ENCODE assay signal across 8 cellular contexts in genomic region chr15:96330064-96330449, GRCh38. TPM values are rescaled to one million over a fixed set of nuclear protein-coding genes. Genes with fewer than 3 reads are reported as not detected.
DNase-seq lines count a peak whose midpoint lies in the region; ATAC-seq and TF ChIP-seq lines count a peak whose summit lies in the region.

No MANE protein-coding gene starts in this region.

- H3K4me1 ChIP-seq in KMS-11 (ENCODE audit: low read depth, poor library complexity, severe bottlenecking), result peaks cover 47% of the 10 kb centered on the region
- H3K4me1 ChIP-seq in right atrium auricular region, result peaks cover 0 to 26% of the 10 kb centered on the region in 2 donors
- H3K4me1 ChIP-seq in gastrocnemius medialis, result peaks cover 9 to 12% of the 10 kb centered on the region in 2 donors

- H3K27me3 ChIP-seq in KMS-11 (ENCODE audit: insufficient read depth, low read depth) (no peaks in the 10 kb centered on the region), right atrium auricular region (no peaks in the 10 kb centered on the region), gastrocnemius medialis (peaks cover 0 to 16% (median 6%) of the 10 kb centered on the region in 3 donors)

- peak overlapping the region; percentile 79 for H2AFZ ChIP-seq in KMS-11 (ENCODE audit: low read depth)

- peaks cover 27% of the 10 kb centered on the region for H3K79me2 ChIP-seq in KMS-11 (ENCODE audit: insufficient read depth, low read depth)

- no peaks in the 10 kb centered on the region for H4K20me1 ChIP-seq in KMS-11 (ENCODE audit: insufficient read depth)

- no peak overlapping the region for H3K27ac Mint-ChIP-seq in activated naive CD8-positive, alpha-beta T cell

- intact Hi-C loops in gastrocnemius medialis (cut with DNase I; ENCODE audit: low total_unique reads), result loop anchor here (1.0 to 10.0 kb wide), 4 partner anchors 8 to 1635 kb away; partner anchors contain the start of gene ARRDC4

- H3K9me3 Mint-ChIP-seq in activated naive CD8-positive, alpha-beta T cell (ENCODE audit: low read depth), result no peaks in the 10 kb centered on the region

- TF ChIP-seq CTCF in C4-2B (conservative IDR thresholded peaks at IDR 0.05), result no peak
- TF ChIP-seq CTCF in KMS-11 (conservative IDR thresholded peaks at IDR 0.05; ENCODE audit: low read depth, low read length), result no peak
- TF ChIP-seq CTCF in right atrium auricular region (IDR thresholded peaks at IDR 0.05), result no peak
- no peak for TF ChIP-seq CTCF in gastrocnemius medialis (IDR thresholded peaks at IDR 0.05 in 4 of 5, conservative IDR thresholded peaks at IDR 0.05 in 1 of 5)

- in situ Hi-C loops in gastrocnemius medialis (cut with MboI; ENCODE audit: low sequenced_read_pairs in 4 of 4), result loop anchor here in 2 of 4 donors (25.0 kb wide), 2 partner anchors 1068 to 1632 kb away; partner anchors contain the start of gene ARRDC4 (in 1 of the 2)

- peak overlapping the region; percentile 75 for H3K4me3 Mint-ChIP-seq in activated naive CD8-positive, alpha-beta T cell

- DNase-seq in right atrium auricular region (ENCODE audit: low spot score), result no peak
- DNase-seq in gastrocnemius medialis, result peak in 1 of 2 donors; percentile 65
- DNase-seq in activated gamma-delta T cell treated with Interleukin-2 at 50 U/mL for 16 hours, result no peak
- DNase-seq in islet precursor cell, result no peak

- H3K27ac ChIP-seq in C4-2B, result peak overlapping the region; percentile 99
- peak overlapping the region; percentile 46; the same call in 1 of the 2 replicates for H3K27ac ChIP-seq in KMS-11
- H3K27ac ChIP-seq in right atrium auricular region, result peak overlapping the region; percentile 94 to 95
- H3K27ac ChIP-seq in gastrocnemius medialis, result peak overlapping the region; percentile 86 to 93 (median 89)

- TF ChIP-seq POLR2A in gastrocnemius medialis (IDR thresholded peaks at IDR 0.05), result no peak

- H3K36me3 ChIP-seq in KMS-11 (ENCODE audit: insufficient read depth), result no peaks in the 10 kb centered on the region
- peaks cover 18% of the 10 kb centered on the region for H3K36me3 ChIP-seq in right atrium auricular region
- peaks cover 0 to 6% of the 10 kb centered on the region in 2 donors for H3K36me3 ChIP-seq in gastrocnemius medialis

- H3K36me3 Mint-ChIP-seq in activated naive CD8-positive, alpha-beta T cell, result no peaks in the 10 kb centered on the region

- peak overlapping the region; percentile 61 for H3K4me2 ChIP-seq in KMS-11

- ATAC-seq in GM19372 (IDR thresholded peaks at IDR 0.05; ENCODE audit: low read depth, unreplicated experiment) (peak; percentile 27), gastrocnemius medialis (peak; percentile 4 to 13)

- no peak overlapping the region for H3K4me3 ChIP-seq in KMS-11 (IDR thresholded peaks at IDR 0.05; ENCODE audit: insufficient read depth, low read depth, low read length)
- H3K4me3 ChIP-seq in right atrium auricular region, result peak overlapping the region; percentile 60 to 70
- H3K4me3 ChIP-seq in gastrocnemius medialis, result peak overlapping the region; percentile 61 to 86 (median 72)

- peaks cover 53% of the 10 kb centered on the region for H3K27me3 Mint-ChIP-seq in activated naive CD8-positive, alpha-beta T cell

- peaks cover 30% of the 10 kb centered on the region for H3K4me1 Mint-ChIP-seq in activated naive CD8-positive, alpha-beta T cell (ENCODE audit: low read depth)

- H3K9me3 ChIP-seq in right atrium auricular region (no peaks in the 10 kb centered on the region), gastrocnemius medialis (no peaks in the 10 kb centered on the region)

- peak overlapping the region; percentile 64 for H3K9ac ChIP-seq in KMS-11

RNA-seq across cellular contexts. Expression of gene NR2F2, which starts 0.4 kb away (rescaled TPM):
- total RNA-seq in right atrium auricular region (10 to 100 TPM; 25.0 to 26.7 TPM), gastrocnemius medialis (10 to 100 TPM in 1 of 4 donors, 1 to 10 TPM in 3; 4.3 to 14.6 (median 9.3) TPM)

Comparison
In these comparisons a context has a peak if more than half of its experiments do, and no peak if none do; other contexts are left out.
1. H3K27ac ChIP-seq: peak in every context shown above with its lines; median percentile 99 in C4-2B; 94 in right atrium auricular region; 89 in gastrocnemius medialis; 46 in KMS-11.